ENCODE assay signal across 8 cellular contexts in genomic region chr22:20783844-20784723, GRCh38. TPM values are rescaled to one million over a fixed set of nuclear protein-coding genes. Genes with fewer than 3 reads are reported as not detected.
A peak's percentile ranks its signal among the peaks of the same experiment; 100 is the strongest.
DNase-seq lines count a peak whose midpoint lies in the region; ATAC-seq, FAIRE-seq and TF ChIP-seq lines count a peak whose summit lies in the region.

No MANE protein-coding gene starts in this region.

- peak; percentile 37 to 55 for DNase-seq in AML-193 (lab: John Stamatoyannopoulos, UW)
- peak; percentile 53 for DNase-seq in GM12891 (ENCODE audit: insufficient read length, low spot score)
- DNase-seq in NCI-H2196 (lab: John Stamatoyannopoulos, UW; ENCODE audit: unreplicated experiment): peak; percentile 37
- DNase-seq in activated CD4-positive, alpha-beta T cell treated with anti-CD3 and anti-CD28 coated beads, Interleukin-2, amount 10 ng/mL, durations not matched to agents 7 days and 5 days: peak; percentile 68
- no peak for DNase-seq in esophagus squamous epithelium (lab: John Stamatoyannopoulos, UW)
- peak; percentile 34 for DNase-seq in neural crest cell (ENCODE audit: low read depth, low spot score)
- no peak for DNase-seq in coronary artery (ENCODE audit: low spot score)

- WGBS in esophagus squamous epithelium, 2 donors: 64 to 72% methylated on average over 12 to 14 of the region's 14 CpGs

- CTCF ChIA-PET in activated CD4-positive, alpha-beta T cell treated with anti-CD3 and anti-CD28 coated beads, Interleukin-2, amount 10 ng/mL, durations not matched to agents 7 days and 5 days (lab: Charles Lee): interaction anchor here (0.6 to 1.2 kb wide), 7 partner anchors 11 to 220 kb away, joined by 3 to 7 read pairs (median 3); partner anchors contain the start of gene SERPIND1

- H3K27ac ChIP-seq in esophagus squamous epithelium (no peak overlapping the region), coronary artery (no peak overlapping the region)

- intact Hi-C loops in esophagus squamous epithelium (cut with DNase I): no loop called here

- no peaks in the 10 kb centered on the region for H3K9me3 Mint-ChIP-seq in activated CD4-positive, alpha-beta T cell treated with anti-CD3 and anti-CD28 coated beads, Interleukin-2, amount 10 ng/mL, durations not matched to agents 7 days and 5 days
- H3K9me3 Mint-ChIP-seq in neural crest cell: no peaks in the 10 kb centered on the region

- H3K4me3 Mint-ChIP-seq in activated CD4-positive, alpha-beta T cell treated with anti-CD3 and anti-CD28 coated beads, Interleukin-2, amount 10 ng/mL, durations not matched to agents 7 days and 5 days: no peak overlapping the region
- no peak overlapping the region for H3K4me3 Mint-ChIP-seq in neural crest cell

- POLR2A ChIA-PET in activated CD4-positive, alpha-beta T cell treated with anti-CD3 and anti-CD28 coated beads, Interleukin-2, amount 10 ng/mL, durations not matched to agents 7 days and 5 days (lab: Charles Lee): no interaction called here

- no peak overlapping the region for H3K4me3 ChIP-seq in esophagus squamous epithelium
- no peak overlapping the region for H3K4me3 ChIP-seq in coronary artery

- peak; percentile 87 for FAIRE-seq in GM12891 (lab: Jason Lieb, UNC)

- H3K27me3 Mint-ChIP-seq in activated CD4-positive, alpha-beta T cell treated with anti-CD3 and anti-CD28 coated beads, Interleukin-2, amount 10 ng/mL, durations not matched to agents 7 days and 5 days: no peaks in the 10 kb centered on the region
- no peaks in the 10 kb centered on the region for H3K27me3 Mint-ChIP-seq in neural crest cell (ENCODE audit: low read depth)

- peaks cover 7% of the 10 kb centered on the region for H3K4me1 Mint-ChIP-seq in activated CD4-positive, alpha-beta T cell treated with anti-CD3 and anti-CD28 coated beads, Interleukin-2, amount 10 ng/mL, durations not matched to agents 7 days and 5 days
- H3K4me1 Mint-ChIP-seq in neural crest cell: no peaks in the 10 kb centered on the region

- TF ChIP-seq CTCF in esophagus squamous epithelium (IDR thresholded peaks at IDR 0.05) (peak; percentile 45 to 68 (median 59)), neural crest cell (conservative IDR thresholded peaks at IDR 0.05) (peak; percentile 73), coronary artery (IDR thresholded peaks at IDR 0.05) (no peak)

- H3K36me3 ChIP-seq in esophagus squamous epithelium: peaks cover 9 to 55% (median 15%) of the 10 kb centered on the region in 3 donors

- no peak overlapping the region for H3K27ac Mint-ChIP-seq in activated CD4-positive, alpha-beta T cell treated with anti-CD3 and anti-CD28 coated beads, Interleukin-2, amount 10 ng/mL, durations not matched to agents 7 days and 5 days
- no peak overlapping the region for H3K27ac Mint-ChIP-seq in neural crest cell (ENCODE audit: unreplicated experiment)

- no peak for ATAC-seq in HG02884 (IDR thresholded peaks at IDR 0.05; ENCODE audit: unreplicated experiment)

- H3K4me1 ChIP-seq in esophagus squamous epithelium: peaks cover 0 to 5% (median 0%) of the 10 kb centered on the region in 3 donors

- no peaks in the 10 kb centered on the region for H3K9me3 ChIP-seq in esophagus squamous epithelium

- no peaks in the 10 kb centered on the region for H3K27me3 ChIP-seq in esophagus squamous epithelium

- H3K36me3 Mint-ChIP-seq in activated CD4-positive, alpha-beta T cell treated with anti-CD3 and anti-CD28 coated beads, Interleukin-2, amount 10 ng/mL, durations not matched to agents 7 days and 5 days (ENCODE audit: low read depth): peaks cover 8% of the 10 kb centered on the region
- no peaks in the 10 kb centered on the region for H3K36me3 Mint-ChIP-seq in neural crest cell (ENCODE audit: low read depth)

- TF ChIP-seq POLR2A in GM12891 (IDR thresholded peaks at IDR 0.05; ENCODE audit: low read depth, low read length) (no peak), esophagus squamous epithelium (IDR thresholded peaks at IDR 0.05) (no peak)

TF ChIP-seq in GM12891, 5 proteins besides CTCF, POLR2A, EP300 and RAD21:
- TF ChIP-seq SPI1 (IDR thresholded peaks at IDR 0.05; ENCODE audit: low read depth, low read length) (no peak), POLR2AphosphoS5 (IDR thresholded peaks at IDR 0.05; ENCODE audit: low read depth, low read length) (no peak), PAX5 (IDR thresholded peaks at IDR 0.05; ENCODE audit: insufficient read depth, low read length, severe bottlenecking) (no peak), TAF1 (IDR thresholded peaks at IDR 0.05; ENCODE audit: low read depth, low read length) (no peak), POU2F2 (IDR thresholded peaks at IDR 0.05; ENCODE audit: low read depth, low read length) (no peak)

RNA-seq across cellular contexts. Expression of gene SERPIND1, which starts 10.2 kb away (rescaled TPM):
- 0.04 TPM for polyA plus RNA-seq in GM12891 (2012; ENCODE audit: low read depth, missing spikeins)
- not detected for total RNA-seq in activated CD4-positive, alpha-beta T cell treated with anti-CD3 and anti-CD28 coated beads, Interleukin-2, amount 10 ng/mL, durations not matched to agents 7 days and 5 days
- under 1 TPM in 2 of 4 donors, not detected in 2; 0.38 to 0.42 TPM for total RNA-seq in esophagus squamous epithelium
- not detected in 2 replicates for total RNA-seq in neural crest cell

Comparison
In these comparisons a context has a peak if more than half of its experiments do, and no peak if none do; other contexts are left out.
1. DNase-seq: peak in AML-193 (2 of 2), GM12891 (single experiment), NCI-H2196 (single experiment), activated CD4-positive, alpha-beta T cell treated with anti-CD3 and anti-CD28 coated beads, Interleukin-2, amount 10 ng/mL, durations not matched to agents 7 days and 5 days (single experiment) and neural crest cell (single experiment); none in esophagus squamous epithelium (single experiment) and coronary artery (single experiment).